16 cellular contexts compared by ENCODE assay signal in the genomic region with DNA sequence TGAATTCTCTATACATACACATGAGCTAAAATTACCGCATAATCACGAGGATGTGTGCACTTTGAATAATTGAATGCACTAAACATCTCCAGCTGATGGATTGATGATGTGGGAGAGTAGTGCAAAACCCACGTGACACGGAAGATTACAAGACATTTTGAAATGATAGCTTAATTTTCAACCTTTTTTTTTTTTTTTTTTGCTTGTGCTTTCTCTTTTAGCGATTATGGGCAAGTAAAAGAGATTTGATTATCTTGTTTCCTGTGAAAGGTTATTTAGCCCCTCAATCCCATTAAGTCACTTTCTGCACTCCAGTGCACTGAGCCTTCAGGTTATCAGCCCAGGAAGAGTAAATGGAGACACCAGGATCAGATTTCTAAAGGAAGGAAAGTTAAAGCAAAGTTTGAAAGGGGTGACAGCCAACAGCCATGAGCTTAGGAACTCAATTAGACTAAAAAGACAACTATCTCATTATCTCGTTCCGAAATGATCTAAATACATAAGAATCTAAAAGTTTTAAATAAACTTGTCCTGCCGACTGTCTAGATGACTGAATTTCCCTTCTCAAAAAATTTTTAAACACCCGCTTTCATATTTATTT.
DNase-seq lines count a peak whose midpoint lies in the region; ATAC-seq and TF ChIP-seq lines count a peak whose summit lies in the region.
"Had no signal": no experiment of that assay in that cellular context is flagged by ENCODE, and none has a peak within 500 bp of the region (broad histone marks: within the 10 kb centered on the region; RNA-seq: fewer than 3 reads in every experiment).

No MANE protein-coding gene starts in this region.

- intact Hi-C loops in esophagus muscularis mucosa (cut with DNase I), result no loop called here

- WGBS in esophagus muscularis mucosa, result 17% methylated on average over 9 of the region's 9 CpGs

- peak overlapping the region in 2 of 4 donors; percentile 13 to 38 for H3K27ac ChIP-seq in esophagus muscularis mucosa (replicated peaks in 1 of 4)
- H3K27ac ChIP-seq in osteoblast (ENCODE audit: low read depth, low read length), result no peak overlapping the region
- H3K27ac ChIP-seq: VCaP had no signal

- no peaks in the 10 kb centered on the region for H3K36me3 Mint-ChIP-seq in activated naive CD8-positive, alpha-beta T cell treated with anti-CD3 and anti-CD28 coated beads, Interleukin-2, amount 50 U/mL, for 24 hours (ENCODE audit: low read depth)

- TF ChIP-seq CTCF in esophagus muscularis mucosa (IDR thresholded peaks at IDR 0.05) (no peak), osteoblast (IDR thresholded peaks at IDR 0.05; ENCODE audit: extremely low read depth, low read depth, low read length) (no peak)

- H3K4me3 ChIP-seq in esophagus muscularis mucosa (peak overlapping the region; percentile 27 to 51 (median 45)), osteoblast (ENCODE audit: insufficient read depth, low read length) (peak overlapping the region; percentile 57)
- H3K4me3 ChIP-seq: mucosa of descending colon had no signal

- H3K27me3 Mint-ChIP-seq in activated naive CD8-positive, alpha-beta T cell treated with anti-CD3 and anti-CD28 coated beads, Interleukin-2, amount 50 U/mL, for 24 hours, result peaks cover 31% of the 10 kb centered on the region

- no peaks in the 10 kb centered on the region for H3K79me2 ChIP-seq in osteoblast (ENCODE audit: insufficient read depth, low read length)

- no peaks in the 10 kb centered on the region for H3K27me3 ChIP-seq in esophagus muscularis mucosa
- H3K27me3 ChIP-seq in osteoblast (ENCODE audit: insufficient read depth, low read length), result no peaks in the 10 kb centered on the region

- H3K36me3 ChIP-seq in esophagus muscularis mucosa (no peaks in the 10 kb centered on the region), osteoblast (ENCODE audit: insufficient read depth, low read length) (no peaks in the 10 kb centered on the region)

- H3K9me3 ChIP-seq in esophagus muscularis mucosa (no peaks in the 10 kb centered on the region), osteoblast (ENCODE audit: low read depth, low read length) (no peaks in the 10 kb centered on the region)
- H3K9me3 ChIP-seq: mucosa of descending colon had no signal

- no peak for TF ChIP-seq EP300 in esophagus muscularis mucosa (IDR thresholded peaks at IDR 0.05)

- H2AFZ ChIP-seq in osteoblast (ENCODE audit: low read length), result peak overlapping the region; percentile 82

- H3K9me3 Mint-ChIP-seq in activated naive CD8-positive, alpha-beta T cell treated with anti-CD3 and anti-CD28 coated beads, Interleukin-2, amount 50 U/mL, for 24 hours, result no peaks in the 10 kb centered on the region
- H3K9me3 Mint-ChIP-seq: activated T-cell treated with anti-CD3 and anti-CD28 coated beads, Interleukin-2, amount 50 U/mL, for 72 hours; stimulated activated naive CD8-positive, alpha-beta T cell treated with anti-CD3 and anti-CD28 coated beads, Interleukin-15, Interleukin-2, amounts not matched to agents 100 ng/mL and 50 ng/mL, for 24 hours had no signal

- peak; percentile 67 for DNase-seq in EH (ENCODE audit: low read depth)
- peak; percentile 23 for DNase-seq in NCI-H748 treated with DMSO at 0.1 percent for 48 hours (lab: John Stamatoyannopoulos, UW)
- DNase-seq in esophagus muscularis mucosa (ENCODE audit: extremely low spot score), result no peak
- no peak for DNase-seq in osteoblast (ENCODE audit: insufficient read length, low spot score, missing footprints)
- DNase-seq in activated effector memory CD4-positive, alpha-beta T cell treated with anti-CD3 and anti-CD28 coated beads, Interleukin-2, amount 50 U/mL, for 16 hours, result no peak
- DNase-seq in activated naive CD8-positive, alpha-beta T cell treated with anti-CD3 and anti-CD28 coated beads, Interleukin-2, amount 50 U/mL, for 24 hours, result no peak
- DNase-seq in NCI-H2029 (lab: John Stamatoyannopoulos, UW), result no peak
- no peak for DNase-seq in DMS79 (lab: John Stamatoyannopoulos, UW)
- DNase-seq: activated T-cell treated with anti-CD3 and anti-CD28 coated beads, Interleukin-2, amount 50 U/mL, for 72 hours; central memory CD4-positive, alpha-beta T cell; glutamatergic neuron; mucosa of descending colon; NCI-H187 treated with DMSO at 0.1 percent for 48 hours; RPMI8226 had no signal

- TF ChIP-seq POLR2A in esophagus muscularis mucosa (IDR thresholded peaks at IDR 0.05; ENCODE audit: low read depth), result no peak

- H4K20me1 ChIP-seq in osteoblast (ENCODE audit: insufficient read depth, low read length), result no peaks in the 10 kb centered on the region

- H3K4me1 ChIP-seq in esophagus muscularis mucosa (peaks cover 18 to 32% (median 25%) of the 10 kb centered on the region in 4 donors), osteoblast (ENCODE audit: insufficient read depth, low read length) (peaks cover 30% of the 10 kb centered on the region)

- H3K4me2 ChIP-seq in osteoblast (ENCODE audit: insufficient read depth, low read length), result peak overlapping the region; percentile 81

- no peak overlapping the region for H3K27ac Mint-ChIP-seq in activated naive CD8-positive, alpha-beta T cell treated with anti-CD3 and anti-CD28 coated beads, Interleukin-2, amount 50 U/mL, for 24 hours
- H3K27ac Mint-ChIP-seq: activated T-cell treated with anti-CD3 and anti-CD28 coated beads, Interleukin-2, amount 50 U/mL, for 72 hours; stimulated activated naive CD8-positive, alpha-beta T cell treated with anti-CD3 and anti-CD28 coated beads, Interleukin-15, Interleukin-2, amounts not matched to agents 100 ng/mL and 50 ng/mL, for 24 hours had no signal

- H3K4me1 Mint-ChIP-seq in activated naive CD8-positive, alpha-beta T cell treated with anti-CD3 and anti-CD28 coated beads, Interleukin-2, amount 50 U/mL, for 24 hours, result no peaks in the 10 kb centered on the region

- no peak for ATAC-seq in activated naive CD8-positive, alpha-beta T cell treated with anti-CD3 and anti-CD28 coated beads, Interleukin-2, amount 50 U/mL, for 24 hours
- ATAC-seq: activated T-cell treated with anti-CD3 and anti-CD28 coated beads, Interleukin-2, amount 50 U/mL, for 72 hours; mucosa of descending colon had no signal

- no peak overlapping the region for H3K4me3 Mint-ChIP-seq in activated naive CD8-positive, alpha-beta T cell treated with anti-CD3 and anti-CD28 coated beads, Interleukin-2, amount 50 U/mL, for 24 hours
- H3K4me3 Mint-ChIP-seq: activated T-cell treated with anti-CD3 and anti-CD28 coated beads, Interleukin-2, amount 50 U/mL, for 72 hours; stimulated activated naive CD8-positive, alpha-beta T cell treated with anti-CD3 and anti-CD28 coated beads, Interleukin-15, Interleukin-2, amounts not matched to agents 100 ng/mL and 50 ng/mL, for 24 hours had no signal

Comparison
In these comparisons a context has a peak if more than half of its experiments do, and no peak if none do; other contexts are left out.
1. DNase-seq: peak in EH (single experiment) and NCI-H748 treated with DMSO at 0.1 percent for 48 hours (single experiment); none in esophagus muscularis mucosa (single experiment), osteoblast (single experiment), activated effector memory CD4-positive, alpha-beta T cell treated with anti-CD3 and anti-CD28 coated beads, Interleukin-2, amount 50 U/mL, for 16 hours (single experiment), activated naive CD8-positive, alpha-beta T cell treated with anti-CD3 and anti-CD28 coated beads, Interleukin-2, amount 50 U/mL, for 24 hours (single experiment), NCI-H2029 (single experiment) and DMS79 (single experiment).